Comparison of ENCODE assay signal across 10 cellular contexts in genomic region chr5:145937432-145938250, GRCh38. TPM values are rescaled to one million over a fixed set of nuclear protein-coding genes. Genes with fewer than 3 reads are reported as not detected.
DNase-seq lines count a peak whose midpoint lies in the region; ATAC-seq and TF ChIP-seq lines count a peak whose summit lies in the region.
"Had no signal": no experiment of that assay in that cellular context is flagged by ENCODE, and none has a peak within 500 bp of the region (broad histone marks: within the 10 kb centered on the region; RNA-seq: fewer than 3 reads in every experiment).

No MANE protein-coding gene starts in this region.

- peaks cover 0 to 3% (median 3%) of the 10 kb centered on the region in 3 donors for H3K27me3 Mint-ChIP-seq in immature natural killer cell (ENCODE audit: low read depth in 3 of 3)

- no peaks in the 10 kb centered on the region for H3K9me3 ChIP-seq in HUES48 (ENCODE audit: control insufficient read depth, insufficient read depth, low read length)

- H3K4me3 Mint-ChIP-seq in immature natural killer cell: peak overlapping the region in 1 of 5 donors; percentile 83
- H3K4me3 Mint-ChIP-seq: activated naive CD4-positive, alpha-beta T cell treated with anti-CD3 and anti-CD28 coated beads, Interleukin-2, amount 50 U/mL, for 24 hours had no signal

- peaks cover 0 to 8% (median 0%) of the 10 kb centered on the region in 6 donors for H3K9me3 Mint-ChIP-seq in immature natural killer cell

- H3K36me3 Mint-ChIP-seq in immature natural killer cell: no peaks in the 10 kb centered on the region
- H3K36me3 Mint-ChIP-seq: activated naive CD4-positive, alpha-beta T cell treated with anti-CD3 and anti-CD28 coated beads, Interleukin-2, amount 50 U/mL, for 24 hours had no signal

- peak; percentile 36 for ATAC-seq in GM19463 (IDR thresholded peaks at IDR 0.05; ENCODE audit: unreplicated experiment)
- no peak for ATAC-seq in HG02840 (IDR thresholded peaks at IDR 0.05; ENCODE audit: low FRiP score, unreplicated experiment)

- H3K4me1 ChIP-seq in HUES48 (ENCODE audit: control insufficient read depth, insufficient read depth, low read length): peaks cover 36% of the 10 kb centered on the region
- H3K4me1 ChIP-seq in rectal smooth muscle tissue (ENCODE audit: control insufficient read depth, insufficient read depth, low read length): no peaks in the 10 kb centered on the region

- peak overlapping the region; percentile 34; the same call in 1 of the 2 replicates for H3K9ac ChIP-seq in HUES48 (ENCODE audit: low read depth, low read length)
- H3K9ac ChIP-seq in rectal smooth muscle tissue (ENCODE audit: low read length): no peak overlapping the region
- H3K9ac ChIP-seq: parathyroid adenoma had no signal

- H3K4me1 Mint-ChIP-seq in immature natural killer cell: no peaks in the 10 kb centered on the region

- H3K27me3 ChIP-seq in HUES48 (ENCODE audit: control insufficient read depth, insufficient read depth, low read length): peaks cover 11% of the 10 kb centered on the region; the same call in 1 of the 2 replicates
- H3K27me3 ChIP-seq in rectal smooth muscle tissue (ENCODE audit: control insufficient read depth, insufficient read depth, low read length): no peaks in the 10 kb centered on the region

- H3K36me3 ChIP-seq in HUES48 (ENCODE audit: control insufficient read depth, insufficient read depth, low read length): no peaks in the 10 kb centered on the region
- no peaks in the 10 kb centered on the region for H3K36me3 ChIP-seq in rectal smooth muscle tissue (ENCODE audit: control insufficient read depth, insufficient read depth, low read length)

- H3K27ac ChIP-seq in HUES48 (ENCODE audit: low read depth, low read length) (peak overlapping the region; percentile 88), rectal smooth muscle tissue (ENCODE audit: low read depth, low read length) (no peak overlapping the region)
- H3K27ac ChIP-seq: parathyroid adenoma had no signal

- H3K27ac Mint-ChIP-seq in immature natural killer cell: peak overlapping the region in 2 of 6 donors; percentile 13 to 76
- H3K27ac Mint-ChIP-seq: activated naive CD4-positive, alpha-beta T cell treated with anti-CD3 and anti-CD28 coated beads, Interleukin-2, amount 50 U/mL, for 24 hours had no signal

- H3K4me3 ChIP-seq in HUES48 (ENCODE audit: low read depth, low read length) (peak overlapping the region; percentile 61; the same call in 1 of the 2 replicates), epithelial cell of esophagus (ENCODE audit: low read length) (peak overlapping the region; percentile 94), rectal smooth muscle tissue (ENCODE audit: low read length) (peak overlapping the region; percentile 56)

- no peak for TF ChIP-seq CTCF in epithelial cell of esophagus (IDR thresholded peaks at IDR 0.05; ENCODE audit: insufficient read depth, low read depth, low read length, missing control alignments)

- DNase-seq in epithelial cell of esophagus (ENCODE audit: low read depth) (peak; percentile 95), immature natural killer cell (no peak), NCI-H2029 treated with DMSO at 0.1 percent for 48 hours (lab: John Stamatoyannopoulos, UW) (no peak), middle frontal gyrus (ENCODE audit: extremely low spot score, low spot score) (no peak)

RNA-seq across cellular contexts. Expression of gene SH3RF2, which starts 1.3 kb away (rescaled TPM):
- polyA plus RNA-seq in immature natural killer cell: not detected
